Comparison of ENCODE assay signal across 8 cellular contexts in genomic region chr17:57945999-57946797, GRCh38. TPM values are rescaled to one million over a fixed set of nuclear protein-coding genes. Genes with fewer than 3 reads are reported as not detected.
DNase-seq lines count a peak whose midpoint lies in the region; ATAC-seq and TF ChIP-seq lines count a peak whose summit lies in the region.

No MANE protein-coding gene starts in this region.

- H3K27ac Mint-ChIP-seq in WTC11 = peak overlapping the region; percentile 43

- peak; percentile 55 for DNase-seq in ELR (ENCODE audit: low read depth)
- DNase-seq in HFF-Myc (ENCODE audit: extremely low read depth, low read depth) = no peak
- DNase-seq in WTC11 (ENCODE audit: low spot score) = no peak
- DNase-seq in kidney epithelial cell (ENCODE audit: low read depth) = no peak
- no peak for DNase-seq in thoracic aorta (ENCODE audit: low spot score)
- no peak for DNase-seq in GM10266 (ENCODE audit: extremely low spot score)
- no peak for DNase-seq in erythroblast (lab: John Stamatoyannopoulos, UW)
- no peak for DNase-seq in NCI-H748 treated with DMSO at 0.1 percent for 48 hours (lab: John Stamatoyannopoulos, UW)

- no peaks in the 10 kb centered on the region for H3K9me3 ChIP-seq in thoracic aorta

- H3K4me3 Mint-ChIP-seq in WTC11 = no peak overlapping the region

- TF ChIP-seq POLR2A in erythroblast (IDR thresholded peaks at IDR 0.05; ENCODE audit: low read length) = no peak

- H3K4me1 Mint-ChIP-seq in WTC11 = peaks cover 39% of the 10 kb centered on the region

- H3K27ac ChIP-seq in thoracic aorta = peak overlapping the region; percentile 29 to 74

- no peaks in the 10 kb centered on the region for H3K36me3 Mint-ChIP-seq in WTC11

- peak; percentile 52 for ATAC-seq in WTC11
- ATAC-seq in thoracic aorta (ENCODE audit: insufficient number of reproducible peaks, low FRiP score, low read depth) = no peak

- CTCF ChIA-PET in WTC11 (lab: Charles Lee) = interaction anchor here (0.7 to 2.3 kb wide), 10 partner anchors 10 to 371 kb away, joined by 3 to 20 read pairs (median 4); partner anchors contain the start of gene CUEDC1

- no peaks in the 10 kb centered on the region for H3K36me3 ChIP-seq in kidney epithelial cell (ENCODE audit: control insufficient read depth, insufficient read depth, low read length)
- H3K36me3 ChIP-seq in thoracic aorta = no peaks in the 10 kb centered on the region

- no peaks in the 10 kb centered on the region for H3K9me3 Mint-ChIP-seq in WTC11

- H3K4me3 ChIP-seq in HFF-Myc (replicated peaks; ENCODE audit: low read depth, low read length) (peak overlapping the region; percentile 42), kidney epithelial cell (ENCODE audit: low read depth, low read length) (peak overlapping the region; percentile 17), thoracic aorta (peak overlapping the region; percentile 69)

- H3K27me3 Mint-ChIP-seq in WTC11 (ENCODE audit: low read depth) = no peaks in the 10 kb centered on the region; the same call in 1 of the 2 replicates

- TF ChIP-seq CTCF in HFF-Myc (IDR thresholded peaks at IDR 0.05; ENCODE audit: low read depth, low read length, missing control alignments) (no peak), WTC11 (IDR thresholded peaks at IDR 0.05) (no peak), kidney epithelial cell (IDR thresholded peaks at IDR 0.05; ENCODE audit: insufficient read depth, low read length, poor library complexity, severe bottlenecking) (no peak), thoracic aorta (IDR thresholded peaks at IDR 0.05) (no peak), GM10266 (IDR thresholded peaks at IDR 0.05; ENCODE audit: control insufficient read depth, insufficient read depth, low read depth, missing control alignments) (no peak)

- H3K27me3 ChIP-seq in kidney epithelial cell (ENCODE audit: control insufficient read depth, insufficient read depth, low read length) (no peaks in the 10 kb centered on the region), thoracic aorta (replicated peaks; ENCODE audit: insufficient read depth) (no peaks in the 10 kb centered on the region)

- H3K4me1 ChIP-seq in thoracic aorta (ENCODE audit: control insufficient read depth in 1 of 2, low read depth in 2 of 2) = peaks cover 47 to 69% of the 10 kb centered on the region in 2 donors

- POLR2A ChIA-PET in WTC11 (lab: Charles Lee) = no interaction called here

TF ChIP-seq in WTC11, 78 proteins besides CTCF, POLR2A, EP300 and RAD21:
- TF ChIP-seq SOX15 (CRISPR knock-in tag; IDR thresholded peaks at IDR 0.05) = no peak
- no peak for TF ChIP-seq ZNF532 (CRISPR knock-in tag; IDR thresholded peaks at IDR 0.05; ENCODE audit: borderline replicate concordance)
- no peak for TF ChIP-seq ARID4B (CRISPR knock-in tag; IDR thresholded peaks at IDR 0.05; ENCODE audit: borderline replicate concordance)
- no peak for TF ChIP-seq RORB (CRISPR knock-in tag; IDR thresholded peaks at IDR 0.05)
- TF ChIP-seq NR3C1 (CRISPR knock-in tag; conservative IDR thresholded peaks at IDR 0.05; ENCODE audit: low read depth) = no peak
- TF ChIP-seq GABPB1 (CRISPR knock-in tag; IDR thresholded peaks at IDR 0.05) = no peak

RNA-seq across cellular contexts. Expression of gene CUEDC1, which starts 9.0 kb away (rescaled TPM):
- total RNA-seq in WTC11 (2021) (6.5 to 12.2 TPM (median 9.4 TPM) in 3 replicates), kidney epithelial cell (24.6 and 27.7 TPM in 2 replicates), thoracic aorta (10 to 100 TPM; 32.7 to 93.1 TPM)

RNA-seq across cellular contexts. Expression of gene VEZF1, which starts 41.9 kb away (rescaled TPM):
- 43.1 to 43.8 TPM (median 43.3 TPM) in 3 replicates for total RNA-seq in WTC11 (2021)
- total RNA-seq in kidney epithelial cell = 78.3 and 88.8 TPM in 2 replicates
- total RNA-seq in thoracic aorta = 10 to 100 TPM; 68.4 to 75.5 TPM

Comparison
In these comparisons a context has a peak if more than half of its experiments do, and no peak if none do; other contexts are left out.
1. H3K4me3 ChIP-seq: peak in every context shown above with its lines; median percentile 69 in thoracic aorta; 42 in HFF-Myc; 17 in kidney epithelial cell.